Comparison of ENCODE assay signal across 7 cellular contexts in the genomic region with DNA sequence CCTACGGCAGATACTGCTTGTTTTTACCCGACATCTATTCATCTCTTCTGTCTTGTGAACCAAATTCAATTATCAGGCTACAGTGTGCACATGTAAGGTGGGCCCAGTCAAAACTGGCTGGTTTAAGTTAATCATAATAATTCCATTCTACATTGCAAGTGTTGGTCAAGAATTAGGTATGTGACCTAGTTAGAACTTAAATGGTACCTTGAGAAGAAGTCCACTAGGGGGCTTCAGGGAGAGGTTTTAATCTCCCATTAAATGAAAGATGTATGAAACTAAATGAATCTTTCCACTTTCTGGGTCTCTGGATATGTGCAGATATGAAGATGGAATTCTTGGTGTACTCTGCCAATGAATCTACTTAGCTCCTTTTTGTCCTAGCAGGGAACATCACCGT.
DNase-seq lines count a peak whose midpoint lies in the region; ATAC-seq, FAIRE-seq and TF ChIP-seq lines count a peak whose summit lies in the region.

No MANE protein-coding gene starts in this region.

- no peak overlapping the region for H3K27ac ChIP-seq in vagina

- peak; percentile 27 for TF ChIP-seq CTCF in GM10266 (IDR thresholded peaks at IDR 0.05; ENCODE audit: control insufficient read depth, insufficient read depth, low read depth, missing control alignments)
- peak; percentile 27 for TF ChIP-seq CTCF in NB4 (IDR thresholded peaks at IDR 0.05; ENCODE audit: low read depth, low read length)
- TF ChIP-seq CTCF in retinal pigment epithelial cell (conservative IDR thresholded peaks at IDR 0.05; ENCODE audit: low read depth, low read length) = peak; percentile 60
- peak in 1 of 3 experiments; percentile 27 for TF ChIP-seq CTCF in vagina (IDR thresholded peaks at IDR 0.05)

- DNase-seq in GM10266 (ENCODE audit: extremely low spot score) (peak; percentile 30), NB4 (ENCODE audit: low read depth) (peak; percentile 25), retinal pigment epithelial cell (ENCODE audit: low read depth) (no peak), GM12891 (ENCODE audit: insufficient read length, low spot score) (no peak), vagina (ENCODE audit: extremely low spot score in 2 of 2) (no peak)

- no peak for ATAC-seq in GM21529 (IDR thresholded peaks at IDR 0.05; ENCODE audit: unreplicated experiment)

- H3K27me3 ChIP-seq in vagina = no peaks in the 10 kb centered on the region

- FAIRE-seq in endometrium (lab: Jason Lieb, UNC) (peak; percentile 12), GM12891 (lab: Jason Lieb, UNC) (no peak)

- no peaks in the 10 kb centered on the region for H3K36me3 ChIP-seq in vagina

- no peaks in the 10 kb centered on the region for H3K9me3 ChIP-seq in vagina

- peaks cover 6% of the 10 kb centered on the region for H3K4me1 ChIP-seq in vagina

- intact Hi-C loops in vagina (cut with DNase I) = no loop called here

- TF ChIP-seq POLR2A in NB4 (IDR thresholded peaks at IDR 0.05; ENCODE audit: extremely low read depth, insufficient read length) (no peak), GM12891 (IDR thresholded peaks at IDR 0.05; ENCODE audit: low read depth, low read length) (no peak), vagina (IDR thresholded peaks at IDR 0.05) (no peak)

- H3K4me3 ChIP-seq in NB4 (ENCODE audit: low read depth, low read length) (no peak overlapping the region), retinal pigment epithelial cell (ENCODE audit: low read length) (no peak overlapping the region), vagina (no peak overlapping the region)

TF ChIP-seq in GM12891, 5 proteins besides CTCF, POLR2A, EP300 and RAD21:
- TF ChIP-seq POU2F2 (IDR thresholded peaks at IDR 0.05; ENCODE audit: low read depth, low read length) (no peak), SPI1 (IDR thresholded peaks at IDR 0.05; ENCODE audit: low read depth, low read length) (no peak), TAF1 (IDR thresholded peaks at IDR 0.05; ENCODE audit: low read depth, low read length) (no peak)

Comparison
In these comparisons a context has a peak if more than half of its experiments do, and no peak if none do; other contexts are left out.
1. DNase-seq: peak in GM10266 (single experiment) and NB4 (single experiment); none in retinal pigment epithelial cell (single experiment), GM12891 (single experiment) and vagina (0 of 2).